ENCODE assay signal across 16 cellular contexts in the genomic region with DNA sequence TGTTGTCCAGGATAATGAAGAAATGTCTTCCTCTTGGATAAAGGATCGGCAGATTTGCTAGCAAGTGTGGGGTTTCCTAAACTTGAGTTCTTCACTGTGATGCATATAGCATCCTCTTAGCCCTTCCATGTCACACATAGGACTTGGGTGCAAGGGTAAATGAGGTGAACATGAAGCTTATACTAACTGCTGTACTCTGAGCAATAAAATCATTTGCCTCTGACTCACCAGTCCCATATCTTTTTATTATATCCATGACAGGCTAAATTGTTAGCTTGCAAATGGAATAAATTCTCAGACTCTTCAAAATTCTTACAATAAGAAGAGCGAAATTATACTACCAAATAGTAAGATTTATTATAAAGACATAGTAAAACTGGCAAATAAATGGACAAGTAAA.
"Had no signal": no experiment of that assay in that cellular context is flagged by ENCODE, and none has a peak within 500 bp of the region (broad histone marks: within the 10 kb centered on the region; RNA-seq: fewer than 3 reads in every experiment).

No MANE protein-coding gene starts in this region.

- H2AFZ ChIP-seq: hepatocyte had no signal

- H3K36me3 Mint-ChIP-seq: WTC11 had no signal

- H3K4me3 Mint-ChIP-seq: activated CD8-positive, alpha-beta T cell treated with anti-CD3 and anti-CD28 coated beads for 36 hours; activated T-cell treated with anti-CD3 and anti-CD28 coated beads, Interleukin-2, amount 50 U/mL, for 4 hours; endodermal cell; nephron; stimulated activated memory B cell treated with anti-CD40 and anti-IgM and Interleukin-4, amounts not matched to agents 10 μg/mL and 1 μg/mL and 100 μg/mL, for 72 hours; WTC11 had no signal

- H3K9me3 ChIP-seq: right lobe of liver, tibial artery, vagina had no signal

- H3K4me3 ChIP-seq: hepatocyte, right lobe of liver, tibial artery, vagina had no signal

- H3K27me3 ChIP-seq: hepatocyte, right lobe of liver, tibial artery, vagina had no signal

- H3K4me1 ChIP-seq: vagina had no signal

- ATAC-seq: activated CD8-positive, alpha-beta T cell treated with anti-CD3 and anti-CD28 coated beads for 36 hours; activated T-cell treated with anti-CD3 and anti-CD28 coated beads, Interleukin-2, amount 50 U/mL, for 4 hours; stimulated activated memory B cell treated with anti-CD40 and anti-IgM and Interleukin-4, amounts not matched to agents 10 μg/mL and 1 μg/mL and 100 μg/mL, for 72 hours; WTC11 had no signal

- H3K36me3 ChIP-seq: right lobe of liver, tibial artery, vagina had no signal

- H3K4me2 ChIP-seq: hepatocyte had no signal

- DNase-seq: activated CD4-positive, alpha-beta T cell treated with anti-CD3 and anti-CD28 coated beads for 4 hours; activated CD8-positive, alpha-beta T cell treated with anti-CD3 and anti-CD28 coated beads for 36 hours; activated effector memory CD4-positive, alpha-beta T cell treated with Interleukin-2 at 50 U/mL for 16 hours; activated naive CD4-positive, alpha-beta T cell treated with anti-CD3 and anti-CD28 coated beads, Interleukin-2, amount 50 U/mL, for 16 hours; activated T-cell treated with anti-CD3 and anti-CD28 coated beads, Interleukin-2, amount 50 U/mL, for 4 hours; endodermal cell; mesenchymal stem cell; occipital lobe; right lobe of liver; tibial artery had no signal

- H3K27ac ChIP-seq: hepatocyte, vagina had no signal

- H3K27ac Mint-ChIP-seq: activated CD8-positive, alpha-beta T cell treated with anti-CD3 and anti-CD28 coated beads for 36 hours; endodermal cell; nephron; progenitor cell of endocrine pancreas; stimulated activated memory B cell treated with anti-CD40 and anti-IgM and Interleukin-4, amounts not matched to agents 10 μg/mL and 1 μg/mL and 100 μg/mL, for 72 hours; WTC11 had no signal

- H3K9me3 Mint-ChIP-seq: activated CD8-positive, alpha-beta T cell treated with anti-CD3 and anti-CD28 coated beads for 36 hours; activated T-cell treated with anti-CD3 and anti-CD28 coated beads, Interleukin-2, amount 50 U/mL, for 4 hours; endodermal cell; nephron; stimulated activated memory B cell treated with anti-CD40 and anti-IgM and Interleukin-4, amounts not matched to agents 10 μg/mL and 1 μg/mL and 100 μg/mL, for 72 hours had no signal

- H3K4me1 Mint-ChIP-seq: endodermal cell had no signal

- H3K27me3 Mint-ChIP-seq: activated CD8-positive, alpha-beta T cell treated with anti-CD3 and anti-CD28 coated beads for 36 hours; progenitor cell of endocrine pancreas; stimulated activated memory B cell treated with anti-CD40 and anti-IgM and Interleukin-4, amounts not matched to agents 10 μg/mL and 1 μg/mL and 100 μg/mL, for 72 hours had no signal

- H3K79me2 ChIP-seq: hepatocyte had no signal
